Comparison of ENCODE assay signal across 8 cellular contexts in the genomic region with DNA sequence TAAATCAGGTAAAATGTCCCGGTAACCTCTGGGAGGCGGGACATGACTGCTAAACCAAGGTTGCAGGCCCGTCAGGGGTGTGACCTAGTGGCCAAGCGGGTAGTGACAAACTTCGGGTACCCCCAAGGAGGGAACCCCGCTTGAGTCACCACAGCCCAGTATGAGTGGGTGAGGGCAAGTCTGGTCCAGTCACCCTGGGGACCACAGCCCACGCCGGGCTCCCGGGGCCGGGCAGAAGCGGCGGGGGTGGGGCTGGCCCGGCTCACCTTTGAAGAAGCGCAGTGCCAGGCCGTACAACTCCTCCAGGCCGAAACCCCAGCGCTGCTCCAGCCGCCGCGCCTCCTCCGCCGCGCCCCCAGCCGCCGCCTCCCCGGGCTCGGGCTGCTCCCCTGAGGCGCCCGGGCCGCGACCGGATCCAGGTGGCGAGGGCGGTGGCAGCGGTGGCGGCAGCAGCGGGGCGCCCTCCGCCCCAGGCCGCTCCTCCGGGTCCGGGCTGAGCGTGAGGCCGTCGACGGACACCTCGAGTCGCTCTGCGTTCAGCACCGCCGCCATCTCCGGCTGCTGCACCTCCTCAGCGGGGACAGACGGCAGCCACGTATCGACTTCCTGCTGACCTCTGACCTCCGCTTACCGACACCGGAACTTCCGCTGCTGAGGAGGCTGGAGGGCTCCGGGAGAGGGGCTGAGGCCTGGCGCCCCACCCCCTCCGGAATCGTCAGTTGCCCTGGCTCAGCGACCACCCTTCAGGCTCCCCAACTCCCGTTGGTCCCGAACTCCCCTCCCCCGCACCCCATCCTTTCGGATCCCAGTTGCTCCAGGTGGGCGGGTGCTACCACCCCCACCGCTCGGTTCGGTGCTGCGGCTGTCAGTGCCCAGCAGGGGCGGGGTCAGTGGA. TPM values are rescaled to one million over a fixed set of nuclear protein-coding genes. Genes with fewer than 3 reads are reported as not detected.
A peak's percentile ranks its signal among the peaks of the same experiment; 100 is the strongest.
DNase-seq lines count a peak whose midpoint lies in the region; ATAC-seq and TF ChIP-seq lines count a peak whose summit lies in the region.

A gene (minus strand): TSS at position 618 of the 895 bp plus-strand sequence. CDS start 66 bp downstream, at position 552.

- ATAC-seq in GM21619 (IDR thresholded peaks at IDR 0.05; ENCODE audit: unreplicated experiment) = peak; percentile 96
- ATAC-seq in PC-3 = peak; percentile 94

- H3K4me3 ChIP-seq in Jurkat, Clone E6-1 (ENCODE audit: low read length) = peak within 1 kb of the TSS; percentile 88
- peak within 1 kb of the TSS; percentile 80 for H3K4me3 ChIP-seq in PC-3 (ENCODE audit: low read length)

- H2AFZ ChIP-seq in PC-3 (ENCODE audit: low read length) = peak within 1 kb of the TSS; percentile 94

- peaks cover 59% of the 10 kb centered on the region for H3K79me2 ChIP-seq in PC-3 (ENCODE audit: low read length)

- peak; percentile 82 for DNase-seq in DMS153 (lab: John Stamatoyannopoulos, UW)
- peak; percentile 76 for DNase-seq in Jurkat, Clone E6-1 (ENCODE audit: low read depth, low spot score)
- peak; percentile 95 for DNase-seq in PC-3
- peak; percentile 74 for DNase-seq in activated T-cell treated with anti-CD3 and anti-CD28 coated beads for 4 hours
- DNase-seq in epithelial cell of prostate (ENCODE audit: low read depth, low spot score) = no peak
- DNase-seq in mucosa of gallbladder (ENCODE audit: low spot score) = peak; percentile 91
- peak; percentile 80 for DNase-seq in stimulated activated CD8-positive, alpha-beta memory T cell treated with anti-CD3 and anti-CD28 coated beads, Interleukin-4, amount 100 ng/mL, for 24 hours (ENCODE audit: low read depth)

- no TSS peak for BruUV-seq in PC-3 (replicated peaks; lab: Mats Ljungman, UMichigan)

- 0 out of 2 replicates have a peak, but pooled peaks have one; percentile 12 for TF ChIP-seq CTCF in PC-3 (conservative IDR thresholded peaks at IDR 0.05; ENCODE audit: low read depth, low read length)

- H4K20me1 ChIP-seq in PC-3 (ENCODE audit: low read length) = peaks cover 29% of the 10 kb centered on the region

- peaks cover under 1% of the 10 kb centered on the region; the same call in 1 of the 2 replicates for H3K36me3 ChIP-seq in PC-3 (ENCODE audit: low read depth, low read length)

- no peaks in the 10 kb centered on the region for H3K9me2 ChIP-seq in PC-3 (replicated peaks; ENCODE audit: low read length)

- peaks cover 27% of the 10 kb centered on the region for H3K4me1 ChIP-seq in PC-3 (ENCODE audit: insufficient read depth, low read length)

- H3K9ac ChIP-seq in PC-3 (ENCODE audit: low read length) = peak within 1 kb of the TSS; percentile 84

- CTCF ChIA-PET in PC-3 (lab: Charles Lee) = interaction anchor here (0.5 kb wide), 1 partner anchor 63 kb away, joined by 4 read pairs; no protein-coding TSS in a partner anchor

- H3K27me3 ChIP-seq in PC-3 (ENCODE audit: low read length) = no peaks in the 10 kb centered on the region

- H3K27ac ChIP-seq in PC-3 (ENCODE audit: low read length) = peak within 1 kb of the TSS; percentile 42
- peak within 1 kb of the TSS; percentile 93 for H3K27ac ChIP-seq in epithelial cell of prostate

- H3K9me3 ChIP-seq in PC-3 (ENCODE audit: low read length) = no peaks in the 10 kb centered on the region

- peak within 1 kb of the TSS; percentile 90 for H3K4me2 ChIP-seq in PC-3 (ENCODE audit: low read length)

- intact Hi-C loops in PC-3 (cut with micrococcal nuclease) = loop anchor here (2.0 to 5.0 kb wide), 3 partner anchors 62 to 1981 kb away; a partner anchor contains a TSS

- no peaks in the 10 kb centered on the region for H3F3A ChIP-seq in PC-3 (ENCODE audit: low read length, unreplicated experiment)

- POLR2A ChIA-PET in PC-3 (lab: Charles Lee; ENCODE audit: unreplicated experiment) = interaction anchor here (0.6 kb wide), 1 partner anchor 29 kb away, joined by 3 read pairs; no protein-coding TSS in a partner anchor

RNA-seq across cellular contexts. Expression of the gene that starts here (rescaled TPM):
- 20.3 TPM for polyA plus RNA-seq in Jurkat, Clone E6-1 (2012; ENCODE audit: insufficient read depth, insufficient read length)
- total RNA-seq in PC-3 (2014; rRNA removed) (62.2 and 62.9 TPM in 2 replicates), mucosa of gallbladder (39.0 TPM)
